In genomic region chr2:87518547-87518946, GRCh38 we compare ENCODE assay signal across 8 cellular contexts.
DNase-seq lines count a peak whose midpoint lies in the region; ATAC-seq, FAIRE-seq and TF ChIP-seq lines count a peak whose summit lies in the region.
"Not testable (repeated sequence)": the region's sequence is repeated elsewhere in the genome, so short reads cannot be mapped to it uniquely, and the experiment has no call there.

No MANE protein-coding gene starts in this region.

- POLR2A ChIA-PET in activated CD4-positive, alpha-beta memory T cell treated with anti-CD3 and anti-CD28 coated beads for 36 hours (lab: Charles Lee); endothelial cell of umbilical vein (lab: Charles Lee): not testable (repeated sequence)

- not testable (repeated sequence) for H3K36me3 ChIP-seq in CD4-positive, CD25-positive, alpha-beta regulatory T cell (ENCODE audit: control insufficient read depth, insufficient read depth, low read length); Peyer's patch; endothelial cell of umbilical vein (ENCODE audit: control insufficient read depth in 2 of 2, extremely low read depth in 1 of 2, insufficient read depth in 2 of 2, low read length in 2 of 2)

- not testable (repeated sequence) for H3K4me3 ChIP-seq in CD4-positive, CD25-positive, alpha-beta regulatory T cell (ENCODE audit: low read depth, low read length); HL-60 (replicated peaks; ENCODE audit: insufficient read depth, low read length); Peyer's patch; endothelial cell of umbilical vein (replicated peaks in 1 of 3; ENCODE audit: insufficient read depth in 1 of 3, low read depth in 1 of 3, low read length in 3 of 3)

- not testable (repeated sequence) for H2AFZ ChIP-seq in endothelial cell of umbilical vein (ENCODE audit: low read depth, low read length)

- TF ChIP-seq CTCF in HL-60 (IDR thresholded peaks at IDR 0.05; ENCODE audit: insufficient read depth, low read length); Peyer's patch (IDR thresholded peaks at IDR 0.05); endothelial cell of umbilical vein (IDR thresholded peaks at IDR 0.05; ENCODE audit: extremely low read depth in 1 of 2, insufficient read depth in 1 of 2, low read depth in 1 of 2, low read length in 2 of 2); natural killer cell (IDR thresholded peaks at IDR 0.05): not testable (repeated sequence)

- not testable (repeated sequence) for BruUV-seq in endothelial cell of umbilical vein (replicated peaks; lab: Mats Ljungman, UMichigan)

- H3K4me3 Mint-ChIP-seq in CD4-positive, CD25-positive, alpha-beta regulatory T cell = peak overlapping the region in 1 of 4 donors; percentile 68
- not testable (repeated sequence) for H3K4me3 Mint-ChIP-seq in activated CD4-positive, alpha-beta memory T cell treated with anti-CD3 and anti-CD28 coated beads for 36 hours; natural killer cell
- H3K4me3 Mint-ChIP-seq in activated naive CD4-positive, alpha-beta T cell treated with anti-CD3 and anti-CD28 coated beads, Interleukin-2, amount 50 U/mL, for 24 hours = peak overlapping the region; percentile 13
- H3K4me3 Mint-ChIP-seq in stimulated activated naive CD8-positive, alpha-beta T cell treated with anti-CD3 and anti-CD28 coated beads, Interleukin-15, Interleukin-2, amounts not matched to agents 100 ng/mL and 50 ng/mL, for 24 hours = peak overlapping the region; percentile 35

- H3K27ac Mint-ChIP-seq in CD4-positive, CD25-positive, alpha-beta regulatory T cell = peak overlapping the region; percentile 85 to 98 (median 92)
- peak overlapping the region; percentile 62 for H3K27ac Mint-ChIP-seq in activated CD4-positive, alpha-beta memory T cell treated with anti-CD3 and anti-CD28 coated beads for 36 hours
- peak overlapping the region; percentile 94 for H3K27ac Mint-ChIP-seq in activated naive CD4-positive, alpha-beta T cell treated with anti-CD3 and anti-CD28 coated beads, Interleukin-2, amount 50 U/mL, for 24 hours
- H3K27ac Mint-ChIP-seq in natural killer cell = peak overlapping the region; percentile 65 to 75
- H3K27ac Mint-ChIP-seq in stimulated activated naive CD8-positive, alpha-beta T cell treated with anti-CD3 and anti-CD28 coated beads, Interleukin-15, Interleukin-2, amounts not matched to agents 100 ng/mL and 50 ng/mL, for 24 hours = peak overlapping the region; percentile 92

- not testable (repeated sequence) for H3K27me3 ChIP-seq in CD4-positive, CD25-positive, alpha-beta regulatory T cell (ENCODE audit: control insufficient read depth, insufficient read depth, low read length); HL-60 (ENCODE audit: insufficient read depth, poor library complexity, severe bottlenecking); Peyer's patch; endothelial cell of umbilical vein (ENCODE audit: control insufficient read depth in 2 of 2, insufficient read depth in 2 of 2, low read length in 2 of 2)

- CTCF ChIA-PET in activated CD4-positive, alpha-beta memory T cell treated with anti-CD3 and anti-CD28 coated beads for 36 hours (lab: Charles Lee); endothelial cell of umbilical vein (lab: Charles Lee): not testable (repeated sequence)

- TF ChIP-seq POLR2A in Peyer's patch (IDR thresholded peaks at IDR 0.05); endothelial cell of umbilical vein (IDR thresholded peaks at IDR 0.05; ENCODE audit: low read depth, low read length): not testable (repeated sequence)

- not testable (repeated sequence) for H3K27me3 Mint-ChIP-seq in CD4-positive, CD25-positive, alpha-beta regulatory T cell; activated CD4-positive, alpha-beta memory T cell treated with anti-CD3 and anti-CD28 coated beads for 36 hours; activated naive CD4-positive, alpha-beta T cell treated with anti-CD3 and anti-CD28 coated beads, Interleukin-2, amount 50 U/mL, for 24 hours; natural killer cell (ENCODE audit: low read depth in 2 of 2); stimulated activated naive CD8-positive, alpha-beta T cell treated with anti-CD3 and anti-CD28 coated beads, Interleukin-15, Interleukin-2, amounts not matched to agents 100 ng/mL and 50 ng/mL, for 24 hours

- not testable (repeated sequence) for H3K9me1 ChIP-seq in endothelial cell of umbilical vein (replicated peaks; ENCODE audit: control insufficient read depth, extremely low read depth, insufficient read depth, low read length)

- H3K9me3 Mint-ChIP-seq in CD4-positive, CD25-positive, alpha-beta regulatory T cell; activated CD4-positive, alpha-beta memory T cell treated with anti-CD3 and anti-CD28 coated beads for 36 hours; activated naive CD4-positive, alpha-beta T cell treated with anti-CD3 and anti-CD28 coated beads, Interleukin-2, amount 50 U/mL, for 24 hours; natural killer cell; stimulated activated naive CD8-positive, alpha-beta T cell treated with anti-CD3 and anti-CD28 coated beads, Interleukin-15, Interleukin-2, amounts not matched to agents 100 ng/mL and 50 ng/mL, for 24 hours: not testable (repeated sequence)

- dilution Hi-C loops in endothelial cell of umbilical vein (cut with MboI; ENCODE audit: extremely low pct_ligation_motif_present, low sequenced_read_pairs) = not testable (repeated sequence)

- not testable (repeated sequence) for H3K4me1 ChIP-seq in CD4-positive, CD25-positive, alpha-beta regulatory T cell (ENCODE audit: control insufficient read depth, insufficient read depth, low read length, poor library complexity, severe bottlenecking); Peyer's patch; endothelial cell of umbilical vein (ENCODE audit: control insufficient read depth, extremely low read depth, insufficient read depth, low read length)

- peaks cover 6 to 42% (median 9%) of the 10 kb centered on the region in 4 donors for H3K4me1 Mint-ChIP-seq in CD4-positive, CD25-positive, alpha-beta regulatory T cell
- H3K4me1 Mint-ChIP-seq in activated CD4-positive, alpha-beta memory T cell treated with anti-CD3 and anti-CD28 coated beads for 36 hours (ENCODE audit: low read depth) = peaks cover 45% of the 10 kb centered on the region
- peaks cover 58% of the 10 kb centered on the region for H3K4me1 Mint-ChIP-seq in activated naive CD4-positive, alpha-beta T cell treated with anti-CD3 and anti-CD28 coated beads, Interleukin-2, amount 50 U/mL, for 24 hours
- H3K4me1 Mint-ChIP-seq in natural killer cell = peaks cover 5 to 14% of the 10 kb centered on the region in 2 donors
- peaks cover 69% of the 10 kb centered on the region for H3K4me1 Mint-ChIP-seq in stimulated activated naive CD8-positive, alpha-beta T cell treated with anti-CD3 and anti-CD28 coated beads, Interleukin-15, Interleukin-2, amounts not matched to agents 100 ng/mL and 50 ng/mL, for 24 hours (ENCODE audit: low read depth)

- not testable (repeated sequence) for DNase-seq in CD4-positive, CD25-positive, alpha-beta regulatory T cell; HL-60 (ENCODE audit: low read depth in 1 of 2, low spot score in 1 of 2); activated CD4-positive, alpha-beta memory T cell treated with anti-CD3 and anti-CD28 coated beads for 36 hours; endothelial cell of umbilical vein (ENCODE audit: low read depth, low spot score); natural killer cell
- peak in 1 of 3 donors; percentile 16 for DNase-seq in Peyer's patch

- intact Hi-C loops in activated CD4-positive, alpha-beta memory T cell treated with anti-CD3 and anti-CD28 coated beads for 36 hours (cut with micrococcal nuclease); endothelial cell of umbilical vein (cut with micrococcal nuclease); natural killer cell (cut with micrococcal nuclease): not testable (repeated sequence)

- peak overlapping the region; percentile 51 for H3K27ac ChIP-seq in CD4-positive, CD25-positive, alpha-beta regulatory T cell (ENCODE audit: insufficient read depth, low read length, poor library complexity, severe bottlenecking)
- H3K27ac ChIP-seq in HL-60 (replicated peaks) (peak overlapping the region; percentile 68), Peyer's patch (peak overlapping the region; percentile 22 to 82 (median 70))
- not testable (repeated sequence) for H3K27ac ChIP-seq in endothelial cell of umbilical vein (ENCODE audit: insufficient read depth, low read depth, low read length)

- peak; percentile 28 for FAIRE-seq in endothelial cell of umbilical vein (lab: Jason Lieb, UNC)

- not testable (repeated sequence) for H3K36me3 Mint-ChIP-seq in CD4-positive, CD25-positive, alpha-beta regulatory T cell; natural killer cell
- H3K36me3 Mint-ChIP-seq in activated CD4-positive, alpha-beta memory T cell treated with anti-CD3 and anti-CD28 coated beads for 36 hours = peaks cover 12% of the 10 kb centered on the region
- peaks cover 23% of the 10 kb centered on the region for H3K36me3 Mint-ChIP-seq in activated naive CD4-positive, alpha-beta T cell treated with anti-CD3 and anti-CD28 coated beads, Interleukin-2, amount 50 U/mL, for 24 hours
- H3K36me3 Mint-ChIP-seq in stimulated activated naive CD8-positive, alpha-beta T cell treated with anti-CD3 and anti-CD28 coated beads, Interleukin-15, Interleukin-2, amounts not matched to agents 100 ng/mL and 50 ng/mL, for 24 hours (ENCODE audit: low read depth) = peaks cover 35% of the 10 kb centered on the region

- not testable (repeated sequence) for H3K4me2 ChIP-seq in endothelial cell of umbilical vein (ENCODE audit: insufficient read depth, low read length)

- not testable (repeated sequence) for H4K20me1 ChIP-seq in endothelial cell of umbilical vein (replicated peaks; ENCODE audit: control insufficient read depth, extremely low read depth, insufficient read depth, low read length)

- ATAC-seq in CD4-positive, CD25-positive, alpha-beta regulatory T cell (ENCODE audit: low read depth in 2 of 2); natural killer cell: not testable (repeated sequence)

- H3K9me3 ChIP-seq in CD4-positive, CD25-positive, alpha-beta regulatory T cell (ENCODE audit: control insufficient read depth in 2 of 2, low read length in 2 of 2); Peyer's patch; endothelial cell of umbilical vein (replicated peaks; ENCODE audit: control insufficient read depth, insufficient read depth, low read length): not testable (repeated sequence)

- H3K9ac ChIP-seq in endothelial cell of umbilical vein (replicated peaks; ENCODE audit: extremely low read depth, insufficient read depth, low read length) = not testable (repeated sequence)

- peaks cover 31% of the 10 kb centered on the region for H3K79me2 ChIP-seq in endothelial cell of umbilical vein (ENCODE audit: control insufficient read depth, insufficient read depth, low read length)
